8 cellular contexts compared by ENCODE assay signal in the genomic region with DNA sequence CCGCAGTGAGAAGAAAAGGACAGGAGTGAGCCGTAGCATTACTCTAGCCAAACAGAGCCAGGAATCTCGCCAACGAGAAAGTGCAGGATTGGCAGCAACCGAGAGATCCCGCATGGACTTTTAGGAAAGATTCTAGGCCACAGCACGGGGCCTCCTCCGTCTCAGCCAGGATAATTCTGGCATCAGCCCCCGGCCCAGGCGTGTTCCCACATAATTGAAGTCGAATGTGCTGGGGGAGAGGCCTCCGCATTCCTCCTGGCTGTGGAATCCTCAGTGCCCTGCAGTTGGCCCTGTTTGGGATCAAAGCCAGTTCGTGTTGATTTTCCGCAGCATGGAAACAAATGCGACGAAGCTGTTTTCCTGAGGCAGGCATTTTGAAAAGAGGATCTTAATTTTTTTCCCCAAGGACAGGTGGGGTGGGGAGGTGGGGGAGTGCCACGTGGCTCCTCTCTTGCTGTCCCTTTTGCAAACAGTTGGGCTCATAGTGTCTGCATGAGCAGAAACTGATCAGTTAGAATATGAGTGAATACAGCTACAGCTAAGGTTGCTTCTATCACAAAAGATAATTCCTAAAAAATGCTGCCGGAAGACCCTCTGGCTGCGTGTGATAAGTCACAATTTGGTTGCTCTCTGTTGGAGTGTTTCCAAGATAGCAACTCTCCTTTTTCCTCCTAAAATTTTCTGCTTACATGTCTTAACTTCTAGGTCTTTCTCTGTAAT. TPM values are rescaled to one million over a fixed set of nuclear protein-coding genes. Genes with fewer than 3 reads are reported as not detected.
A peak's percentile ranks its signal among the peaks of the same experiment; 100 is the strongest.
DNase-seq lines count a peak whose midpoint lies in the region; FAIRE-seq and TF ChIP-seq lines count a peak whose summit lies in the region.

No MANE protein-coding gene starts in this region.

- no peaks in the 10 kb centered on the region for H3K27me3 ChIP-seq in iPS DF 6.9 (ENCODE audit: control insufficient read depth, insufficient read depth, low read length)
- no peaks in the 10 kb centered on the region for H3K27me3 ChIP-seq in MG63

- DNase-seq in EL (peak; percentile 38), iPS DF 6.9 (ENCODE audit: low read depth, low spot score) (peak; percentile 16), putamen (ENCODE audit: low spot score) (peak; percentile 59), MG63 (no peak), RCC 7860 (ENCODE audit: low spot score) (no peak), NCI-H510A treated with DMSO at 0.1 percent for 48 hours (lab: John Stamatoyannopoulos, UW) (no peak), activated gamma-delta T cell (lab: John Stamatoyannopoulos, UW) (no peak)

- FAIRE-seq in RCC 7860 (lab: Jason Lieb, UNC), result no peak

- H3K4me3 ChIP-seq in iPS DF 6.9 (ENCODE audit: low read length) (no peak overlapping the region), MG63 (no peak overlapping the region)

- H3K4me3 Mint-ChIP-seq in brain, result peak overlapping the region; percentile 50 to 78 (median 61)

- TF ChIP-seq CTCF in brain (conservative IDR thresholded peaks at IDR 0.05), result no peak

- no CpG with 5 or more reads among the region's 19 CpGs for WGBS in iPS DF 6.9 (ENCODE audit: insufficient coverage, insufficient read length)

- no peak overlapping the region for H3K27ac ChIP-seq in iPS DF 6.9 (ENCODE audit: low read length)

- H3K9me3 ChIP-seq in iPS DF 6.9 (ENCODE audit: control insufficient read depth, insufficient read depth, low read length), result no peaks in the 10 kb centered on the region
- no peaks in the 10 kb centered on the region for H3K9me3 ChIP-seq in MG63

- H3K27ac Mint-ChIP-seq in brain, result peak overlapping the region; percentile 67 to 99 (median 98)

- H3K4me1 Mint-ChIP-seq in brain, result peaks cover 49% of the 10 kb centered on the region

- H3K36me3 ChIP-seq in iPS DF 6.9 (ENCODE audit: control insufficient read depth, insufficient read depth, low read length) (no peaks in the 10 kb centered on the region), MG63 (no peaks in the 10 kb centered on the region; the same call in 1 of the 2 replicates)

- no peaks in the 10 kb centered on the region for H3K36me3 Mint-ChIP-seq in brain

- H3K4me1 ChIP-seq in iPS DF 6.9 (ENCODE audit: control insufficient read depth, insufficient read depth, low read length), result peaks cover 1% of the 10 kb centered on the region; the same call in 1 of the 2 replicates

- H3K9me3 Mint-ChIP-seq in brain, result no peaks in the 10 kb centered on the region

- H3K27me3 Mint-ChIP-seq in brain, result no peaks in the 10 kb centered on the region

RNA-seq across cellular contexts. Expression of a gene that starts 37.3 kb away (rescaled TPM):
- polyA plus RNA-seq in brain (ENCODE audit: insufficient read depth, low read depth, low replicate concordance), result 38.0 TPM
- total RNA-seq in MG63 (2014; rRNA removed; shearing (Covaris generic); ENCODE audit: low replicate concordance), result 6.9 and 7.1 TPM in 2 replicates

RNA-seq across cellular contexts. Expression of a gene that starts 49.4 kb away (rescaled TPM):
- 19.6 TPM for polyA plus RNA-seq in brain (ENCODE audit: insufficient read depth, low read depth, low replicate concordance)
- total RNA-seq in MG63 (2014; rRNA removed; shearing (Covaris generic); ENCODE audit: low replicate concordance), result 11.0 and 12.4 TPM in 2 replicates

RNA-seq across cellular contexts. Expression of a gene that starts 49.5 kb away (rescaled TPM):
- polyA plus RNA-seq in brain (ENCODE audit: insufficient read depth, low read depth, low replicate concordance), result 15.8 TPM
- total RNA-seq in MG63 (2014; rRNA removed; shearing (Covaris generic); ENCODE audit: low replicate concordance), result 7.4 and 17.3 TPM in 2 replicates

Comparison
In these comparisons a context has a peak if more than half of its experiments do, and no peak if none do; other contexts are left out.
1. DNase-seq: peak in EL (single experiment), iPS DF 6.9 (single experiment) and putamen (single experiment); none in MG63 (single experiment), RCC 7860 (single experiment), NCI-H510A treated with DMSO at 0.1 percent for 48 hours (single experiment) and activated gamma-delta T cell (single experiment).